In the genomic region with DNA sequence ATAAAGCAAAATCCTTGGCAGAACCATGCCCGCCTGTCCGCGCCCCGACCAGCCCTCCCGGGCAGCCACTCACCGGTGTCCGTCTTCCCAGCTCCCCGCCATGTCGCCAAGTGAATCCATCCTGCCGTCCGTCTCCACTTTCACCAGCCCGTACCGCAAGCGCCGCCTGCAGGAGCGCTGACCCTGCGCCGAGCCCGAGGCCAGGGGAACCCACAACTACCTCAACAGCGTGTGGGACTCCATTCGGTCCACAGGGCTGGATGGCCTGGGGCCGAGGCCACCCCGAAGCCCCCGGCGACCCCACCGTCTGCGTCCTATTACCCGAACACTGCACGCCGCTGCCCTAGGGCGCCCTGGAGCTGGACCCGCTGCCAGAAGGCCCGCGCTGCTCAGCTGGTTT, we compare ENCODE assay signal across 8 cellular contexts.
DNase-seq lines count a peak whose midpoint lies in the region; ATAC-seq and TF ChIP-seq lines count a peak whose summit lies in the region.
"Not testable (repeated sequence)": the region's sequence is repeated elsewhere in the genome, so short reads cannot be mapped to it uniquely, and the experiment has no call there.

No MANE protein-coding gene starts in this region.

- H3K23ac ChIP-seq in neuronal stem cell (ENCODE audit: low read depth, low read length, poor library complexity), result not testable (repeated sequence)

- H3K79me1 ChIP-seq in neuronal stem cell (ENCODE audit: low read depth, low read length), result not testable (repeated sequence)

- H4K20me1 ChIP-seq in DOHH2 (ENCODE audit: control insufficient read depth, insufficient read depth, low read depth, low read length), result not testable (repeated sequence)

- H3K27ac ChIP-seq in DOHH2 (ENCODE audit: low read depth, low read length), result peak overlapping the region; percentile 35
- not testable (repeated sequence) for H3K27ac ChIP-seq in ectodermal cell (ENCODE audit: insufficient read depth, low read depth, low read length, poor library complexity, severe bottlenecking); neuronal stem cell (replicated peaks; ENCODE audit: low read length)

- H3K27me3 Mint-ChIP-seq in activated T-cell treated with anti-CD3 and anti-CD28 coated beads, Interleukin-2, amount 50 U/mL, for 72 hours (ENCODE audit: low read depth), result peaks cover 11% of the 10 kb centered on the region

- H3K27ac Mint-ChIP-seq in activated T-cell treated with anti-CD3 and anti-CD28 coated beads, Interleukin-2, amount 50 U/mL, for 72 hours, result not testable (repeated sequence)

- not testable (repeated sequence) for H3K9ac ChIP-seq in neuronal stem cell (ENCODE audit: low read depth, low read length, poor library complexity)

- not testable (repeated sequence) for H3K4ac ChIP-seq in neuronal stem cell (ENCODE audit: low read length)

- not testable (repeated sequence) for H2AFZ ChIP-seq in neuronal stem cell (ENCODE audit: low read length)

- not testable (repeated sequence) for H3K36me3 Mint-ChIP-seq in activated T-cell treated with anti-CD3 and anti-CD28 coated beads, Interleukin-2, amount 50 U/mL, for 72 hours (ENCODE audit: insufficient read depth in 2 of 2)

- not testable (repeated sequence) for H3K36me3 ChIP-seq in DOHH2 (ENCODE audit: control insufficient read depth, low read length); ectodermal cell (ENCODE audit: control insufficient read depth, insufficient read depth, low read length); neuronal stem cell (replicated peaks in 1 of 2; ENCODE audit: control insufficient read depth in 2 of 2, insufficient read depth in 2 of 2, low read length in 2 of 2)

- peaks cover 17% of the 10 kb centered on the region for H3K79me2 ChIP-seq in DOHH2 (ENCODE audit: control insufficient read depth, low read length)

- H3K14ac ChIP-seq in neuronal stem cell (ENCODE audit: low read length), result not testable (repeated sequence)

- not testable (repeated sequence) for H3K9me2 ChIP-seq in DOHH2 (replicated peaks; ENCODE audit: control insufficient read depth, low read length)

- not testable (repeated sequence) for H2AK5ac ChIP-seq in neuronal stem cell (ENCODE audit: low read depth, low read length)

- H3K18ac ChIP-seq in neuronal stem cell (ENCODE audit: low read length), result not testable (repeated sequence)

- not testable (repeated sequence) for H4K91ac ChIP-seq in neuronal stem cell (ENCODE audit: low read depth, low read length, poor library complexity)

- not testable (repeated sequence) for H3K27me3 ChIP-seq in DOHH2 (ENCODE audit: control insufficient read depth, low read length); ectodermal cell (ENCODE audit: control insufficient read depth, insufficient read depth, low read length, poor library complexity, severe bottlenecking); neuronal stem cell (ENCODE audit: control insufficient read depth in 3 of 3, insufficient read depth in 3 of 3, low read depth in 1 of 3, low read length in 3 of 3)

- not testable (repeated sequence) for H4K8ac ChIP-seq in neuronal stem cell (ENCODE audit: low read depth, low read length)

- H3K4me1 Mint-ChIP-seq in activated T-cell treated with anti-CD3 and anti-CD28 coated beads, Interleukin-2, amount 50 U/mL, for 72 hours (ENCODE audit: low read depth), result not testable (repeated sequence)

- not testable (repeated sequence) for H3K4me1 ChIP-seq in DOHH2 (ENCODE audit: control insufficient read depth, low read length); ectodermal cell (ENCODE audit: control insufficient read depth, insufficient read depth, low read length); neuronal stem cell (ENCODE audit: control insufficient read depth in 2 of 2, insufficient read depth in 1 of 2, low read depth in 1 of 2, low read length in 2 of 2)

- H3K4me3 ChIP-seq in DOHH2 (ENCODE audit: low read length) (peak overlapping the region; percentile 79), ectodermal cell (ENCODE audit: insufficient read depth, low read depth, low read length) (peak overlapping the region; percentile 39), neuronal stem cell (ENCODE audit: low read length in 2 of 2) (peak overlapping the region in 1 of 2 donors; percentile 75)

- peak overlapping the region; percentile 65 for H3K4me2 ChIP-seq in DOHH2 (ENCODE audit: low read length)
- H3K4me2 ChIP-seq in neuronal stem cell (ENCODE audit: insufficient read depth, low read length, poor library complexity, severe bottlenecking), result peak overlapping the region; percentile 23

- H2BK12ac ChIP-seq in neuronal stem cell (ENCODE audit: low read length), result not testable (repeated sequence)

- H2BK5ac ChIP-seq in neuronal stem cell (ENCODE audit: low read length), result not testable (repeated sequence)

- not testable (repeated sequence) for H3K9me3 ChIP-seq in DOHH2 (ENCODE audit: control insufficient read depth, insufficient read depth, low read length); ectodermal cell (ENCODE audit: control insufficient read depth, low read length); neuronal stem cell (replicated peaks in 1 of 2; ENCODE audit: control insufficient read depth in 2 of 2, insufficient read depth in 1 of 2, low read depth in 1 of 2, low read length in 2 of 2)

- not testable (repeated sequence) for H2BK120ac ChIP-seq in neuronal stem cell (ENCODE audit: low read depth, low read length)

- H3F3A ChIP-seq in DOHH2 (ENCODE audit: control insufficient read depth, insufficient read depth), result not testable (repeated sequence)

- peak; percentile 75 for ATAC-seq in GM21786 (IDR thresholded peaks at IDR 0.05; ENCODE audit: unreplicated experiment)
- peak; percentile 53 to 65 for ATAC-seq in activated T-cell treated with anti-CD3 and anti-CD28 coated beads, Interleukin-2, amount 50 U/mL, for 72 hours (replicated peaks in 1 of 2)

- not testable (repeated sequence) for H3K9me3 Mint-ChIP-seq in activated T-cell treated with anti-CD3 and anti-CD28 coated beads, Interleukin-2, amount 50 U/mL, for 72 hours

- peak; percentile 24 for TF ChIP-seq CTCF in DOHH2 (IDR thresholded peaks at IDR 0.05; ENCODE audit: low read depth, low read length, poor library complexity, severe bottlenecking)

- peak overlapping the region; percentile 56 to 82 for H3K4me3 Mint-ChIP-seq in activated T-cell treated with anti-CD3 and anti-CD28 coated beads, Interleukin-2, amount 50 U/mL, for 72 hours

- H2BK15ac ChIP-seq in neuronal stem cell (ENCODE audit: low read length), result not testable (repeated sequence)

- 5 to 6% methylated on average over 34 of the region's 34 CpGs for WGBS in ectodermal cell, 2 experiments
- WGBS in neuronal stem cell (ENCODE audit: extremely low coverage in 2 of 2, insufficient read length in 2 of 2, insufficient replicate concordance in 1 of 2), 2 donors, result no CpG with 5 or more reads among the region's 34 CpGs

- peak; percentile 37 for DNase-seq in NCI-H146 treated with DMSO at 0.1 percent for 48 hours (lab: John Stamatoyannopoulos, UW; ENCODE audit: unreplicated experiment)
- peak; percentile 23 for DNase-seq in activated T-cell treated with anti-CD3 and anti-CD28 coated beads, Interleukin-2, amount 50 U/mL, for 72 hours
- peak; percentile 3 for DNase-seq in iPS DF 19.7 (ENCODE audit: low read depth, low spot score)
- peak; percentile 23 for DNase-seq in neuronal stem cell (ENCODE audit: low spot score)
- peak; percentile 36 for DNase-seq in superior temporal gyrus (ENCODE audit: extremely low spot score)
